ENCODE assay signal across 18 cellular contexts in genomic region chr14:100575266-100575995, GRCh38. TPM values are rescaled to one million over a fixed set of nuclear protein-coding genes. Genes with fewer than 3 reads are reported as not detected.
DNase-seq lines count a peak whose midpoint lies in the region; ATAC-seq, FAIRE-seq and TF ChIP-seq lines count a peak whose summit lies in the region.
"Had no signal": no experiment of that assay in that cellular context is flagged by ENCODE, and none has a peak within 500 bp of the region (broad histone marks: within the 10 kb centered on the region; RNA-seq: fewer than 3 reads in every experiment).

No MANE protein-coding gene starts in this region.

- H3K36me3 ChIP-seq in DND-41 (ENCODE audit: insufficient read depth, low read length): no peaks in the 10 kb centered on the region; the same call in 1 of the 2 replicates
- no peaks in the 10 kb centered on the region for H3K36me3 ChIP-seq in kidney (ENCODE audit: control insufficient read depth in 1 of 2, insufficient read depth in 2 of 2, low read length in 2 of 2)
- H3K36me3 ChIP-seq in spleen: no peaks in the 10 kb centered on the region

- peaks cover 15% of the 10 kb centered on the region for H3K79me2 ChIP-seq in DND-41 (ENCODE audit: insufficient read depth, low read length)

- peaks cover 45% of the 10 kb centered on the region for H3K4me1 ChIP-seq in DND-41 (ENCODE audit: insufficient read depth, low read length)
- H3K4me1 ChIP-seq in kidney (ENCODE audit: control insufficient read depth in 1 of 2, insufficient read depth in 1 of 2, low read depth in 1 of 2, low read length in 2 of 2): no peaks in the 10 kb centered on the region
- H3K4me1 ChIP-seq in spleen: peaks cover 0 to 69% (median 26%) of the 10 kb centered on the region in 6 donors

- TF ChIP-seq CTCF in DND-41 (IDR thresholded peaks at IDR 0.05; ENCODE audit: borderline replicate concordance, extremely low read depth, low read length, poor library complexity, severe bottlenecking): no peak
- no peak for TF ChIP-seq CTCF in kidney (IDR thresholded peaks at IDR 0.05; ENCODE audit: borderline replicate concordance, extremely low read depth, insufficient read depth)
- TF ChIP-seq CTCF in spleen (IDR thresholded peaks at IDR 0.05 in 8 of 11, conservative IDR thresholded peaks at IDR 0.05 in 3 of 11): no peak

- H3K27ac ChIP-seq in DND-41 (ENCODE audit: low read length): peak overlapping the region; percentile 94
- no peak overlapping the region for H3K27ac ChIP-seq in kidney (ENCODE audit: low read depth in 2 of 2, low read length in 2 of 2)
- peak overlapping the region in 5 of 8 donors; percentile 20 to 76 (median 68) for H3K27ac ChIP-seq in spleen
- H3K27ac ChIP-seq: C4-2B had no signal

- H2AFZ ChIP-seq in DND-41 (ENCODE audit: low read depth, low read length): no peak overlapping the region

- ATAC-seq in Right ventricle myocardium inferior: no peak
- ATAC-seq in left cardiac atrium: no peak
- ATAC-seq in DND-41 (ENCODE audit: insufficient read depth, low read depth): no peak

- no peak for TF ChIP-seq POLR2A in spleen (IDR thresholded peaks at IDR 0.05)

- H3K27me3 ChIP-seq in DND-41 (ENCODE audit: insufficient read depth, low read length, poor library complexity): no peaks in the 10 kb centered on the region
- H3K27me3 ChIP-seq in spleen (replicated peaks in 1 of 7): peaks cover 0 to 33% (median 4%) of the 10 kb centered on the region in 7 donors

- intact Hi-C loops in Right ventricle myocardium inferior (cut with DNase I) (no loop called here), left cardiac atrium (cut with DNase I) (no loop called here), kidney (cut with DNase I) (no loop called here), spleen (cut with DNase I; ENCODE audit: low total_unique reads) (no loop called here)

- H3K4me3 ChIP-seq in DND-41 (ENCODE audit: low read depth in 1 of 2, low read length in 2 of 2) (peak overlapping the region in 1 of 2 experiments; percentile 18; a peak in 1 of 4 replicates), kidney (ENCODE audit: low read length in 2 of 2) (no peak overlapping the region), spleen (no peak overlapping the region)

- no peak for FAIRE-seq in kidney (lab: Jason Lieb, UNC)
- FAIRE-seq: GM19239, RCC 7860 had no signal

- DNase-seq in Right ventricle myocardium inferior (ENCODE audit: missing footprints) (peak; percentile 8), left cardiac atrium (no peak), DND-41 (no peak), kidney (peak; percentile 56), spleen (peak; percentile 67), NCI-H446 treated with DMSO at 0.1 percent for 48 hours (lab: John Stamatoyannopoulos, UW) (no peak), superior temporal gyrus (ENCODE audit: extremely low spot score) (no peak)
- DNase-seq: 8988T, NCI-H1694, NCI-H2081, NCI-H2171, NCI-H345, NCI-H526, OCI-M1, SHP77 had no signal

- H3K4me2 ChIP-seq in DND-41 (ENCODE audit: insufficient read depth, low read length): peak overlapping the region; percentile 78

- H3K9ac ChIP-seq in DND-41 (ENCODE audit: low read depth, low read length): peak overlapping the region; percentile 84
- no peak overlapping the region for H3K9ac ChIP-seq in kidney (ENCODE audit: low read length in 2 of 2)

- WGBS in spleen, 5 donors: 84 to 90% (median 86%) methylated on average over 9 to 11 of the region's 11 CpGs

- H4K20me1 ChIP-seq in DND-41 (ENCODE audit: insufficient read depth, low read length): no peaks in the 10 kb centered on the region

- H3K9me3 ChIP-seq in DND-41 (ENCODE audit: insufficient read depth, low read length, severe bottlenecking): no peaks in the 10 kb centered on the region
- H3K9me3 ChIP-seq in kidney (ENCODE audit: control insufficient read depth in 1 of 2, low read length in 2 of 2): no peaks in the 10 kb centered on the region
- peaks cover 0 to 10% (median 6%) of the 10 kb centered on the region in 8 donors for H3K9me3 ChIP-seq in spleen

RNA-seq across cellular contexts. Expression of gene BEGAIN, which starts 11.8 kb away (rescaled TPM):
- 0.68 TPM for total RNA-seq in Right ventricle myocardium inferior
- total RNA-seq in left cardiac atrium: 1 to 10 TPM; 1.7 to 2.1 TPM
- 1.4 TPM for total RNA-seq in kidney
- polyA plus RNA-seq in kidney (ENCODE audit: insufficient read depth, low read depth, low replicate concordance): 0.52 TPM
- 10 to 100 TPM in 1 of 7 donors, 1 to 10 TPM in 6; 3.8 to 10.0 (median 5.9) TPM for total RNA-seq in spleen
- 1 to 10 TPM; 1.8 to 6.9 (median 4.1) TPM for polyA plus RNA-seq in spleen

Comparison
In these comparisons a context has a peak if more than half of its experiments do, and no peak if none do; other contexts are left out.
1. DNase-seq: peak in Right ventricle myocardium inferior (single experiment), kidney (single experiment) and spleen (single experiment); none in left cardiac atrium (single experiment), DND-41 (single experiment), NCI-H446 treated with DMSO at 0.1 percent for 48 hours (single experiment) and superior temporal gyrus (single experiment).
2. H3K27ac ChIP-seq: peak in DND-41 (single experiment) and spleen (5 of 8); none in kidney (0 of 2).